14 cellular contexts compared by ENCODE assay signal in genomic region chr6:162538643-162539064, GRCh38.
A peak's percentile ranks its signal among the peaks of the same experiment; 100 is the strongest.
DNase-seq lines count a peak whose midpoint lies in the region; ATAC-seq, FAIRE-seq and TF ChIP-seq lines count a peak whose summit lies in the region.
"Had no signal": no experiment of that assay in that cellular context is flagged by ENCODE, and none has a peak within 500 bp of the region (broad histone marks: within the 10 kb centered on the region; RNA-seq: fewer than 3 reads in every experiment).

No MANE protein-coding gene starts in this region.

- no peak overlapping the region for H3K9ac ChIP-seq in HepG2 (ENCODE audit: insufficient read depth, low read depth, low read length)

- ATAC-seq in HepG2 (no peak), right lobe of liver (no peak)
- ATAC-seq in activated CD8-positive, alpha-beta T cell treated with anti-CD3 and anti-CD28 coated beads, Interleukin-2, amount 10 ng/mL, durations not matched to agents 7 days and 5 days: no peak
- ATAC-seq: activated T-cell treated with anti-CD3 and anti-CD28 coated beads, Interleukin-2, amount 50 U/mL, for 4 hours had no signal

- H3K4me1 Mint-ChIP-seq in activated CD8-positive, alpha-beta T cell treated with anti-CD3 and anti-CD28 coated beads, Interleukin-2, amount 10 ng/mL, durations not matched to agents 7 days and 5 days (ENCODE audit: low read depth): no peaks in the 10 kb centered on the region
- H3K4me1 Mint-ChIP-seq: activated CD4-positive, alpha-beta T cell treated with anti-CD3 and anti-CD28 coated beads, Interleukin-2, amount 10 ng/mL, durations not matched to agents 7 days and 5 days; memory B cell had no signal

- POLR2A ChIA-PET in HepG2 (lab: Yijun Ruan, JAX): no interaction called here
- POLR2A ChIA-PET in activated CD8-positive, alpha-beta T cell treated with anti-CD3 and anti-CD28 coated beads, Interleukin-2, amount 10 ng/mL, durations not matched to agents 7 days and 5 days (lab: Charles Lee): no interaction called here

- CTCF ChIA-PET in HepG2 (lab: Yijun Ruan, JAX; ENCODE audit: low intra/inter-chr PET ratio, low total read pairs): no interaction called here
- CTCF ChIA-PET in activated CD8-positive, alpha-beta T cell treated with anti-CD3 and anti-CD28 coated beads, Interleukin-2, amount 10 ng/mL, durations not matched to agents 7 days and 5 days (lab: Charles Lee): no interaction called here

- no peak overlapping the region for H3K4me3 ChIP-seq in HepG2 (replicated peaks in 1 of 3; ENCODE audit: insufficient read depth in 1 of 3, low read depth in 2 of 3, low read length in 3 of 3)
- H3K4me3 ChIP-seq in right lobe of liver: no peak overlapping the region
- H3K4me3 ChIP-seq in SJCRH30: no peak overlapping the region
- H3K4me3 ChIP-seq in right atrium auricular region: no peak overlapping the region
- H3K4me3 ChIP-seq: pancreas had no signal

- no peak overlapping the region for H3K27ac Mint-ChIP-seq in activated CD8-positive, alpha-beta T cell treated with anti-CD3 and anti-CD28 coated beads, Interleukin-2, amount 10 ng/mL, durations not matched to agents 7 days and 5 days
- H3K27ac Mint-ChIP-seq: activated CD4-positive, alpha-beta T cell treated with anti-CD3 and anti-CD28 coated beads, Interleukin-2, amount 10 ng/mL, durations not matched to agents 7 days and 5 days; memory B cell had no signal

- TF ChIP-seq CTCF in HepG2 (CRISPR knock-in tag; IDR thresholded peaks at IDR 0.05) (no peak), right lobe of liver (IDR thresholded peaks at IDR 0.05) (no peak), right atrium auricular region (IDR thresholded peaks at IDR 0.05) (no peak)

- H3K4me1 ChIP-seq in HepG2 (ENCODE audit: insufficient read depth, low read length): no peaks in the 10 kb centered on the region
- no peaks in the 10 kb centered on the region for H3K4me1 ChIP-seq in right lobe of liver
- peaks cover 3% of the 10 kb centered on the region; the same call in 1 of the 2 replicates for H3K4me1 ChIP-seq in SJCRH30
- peaks cover 0 to 15% of the 10 kb centered on the region in 2 donors for H3K4me1 ChIP-seq in right atrium auricular region
- H3K4me1 ChIP-seq: pancreas had no signal

- no peaks in the 10 kb centered on the region for H3K27me3 Mint-ChIP-seq in activated CD8-positive, alpha-beta T cell treated with anti-CD3 and anti-CD28 coated beads, Interleukin-2, amount 10 ng/mL, durations not matched to agents 7 days and 5 days (ENCODE audit: low read depth)
- H3K27me3 Mint-ChIP-seq: activated CD4-positive, alpha-beta T cell treated with anti-CD3 and anti-CD28 coated beads, Interleukin-2, amount 10 ng/mL, durations not matched to agents 7 days and 5 days; memory B cell had no signal

- no peak for TF ChIP-seq RAD21 in HepG2 (CRISPR knock-in tag; IDR thresholded peaks at IDR 0.05)

- TF ChIP-seq EP300 in HepG2 (IDR thresholded peaks at IDR 0.05; ENCODE audit: low read depth in 2 of 2, low read length in 2 of 2): no peak
- no peak for TF ChIP-seq EP300 in HepG2 (CRISPR knock-in tag; IDR thresholded peaks at IDR 0.05; ENCODE audit: borderline replicate concordance)

- FAIRE-seq in HepG2 (lab: Jason Lieb, UNC) (no peak), GM12891 (lab: Jason Lieb, UNC) (no peak)
- FAIRE-seq: pancreas, RCC 7860 had no signal

- H4K20me1 ChIP-seq in HepG2 (ENCODE audit: insufficient read depth, low read length): no peaks in the 10 kb centered on the region

- TF ChIP-seq POLR2A in HepG2 (IDR thresholded peaks at IDR 0.05; ENCODE audit: insufficient read depth in 1 of 2, low read depth in 2 of 2, low read length in 2 of 2) (no peak), right lobe of liver (IDR thresholded peaks at IDR 0.05) (no peak), GM12891 (IDR thresholded peaks at IDR 0.05; ENCODE audit: low read depth, low read length) (no peak)

- H3K4me2 ChIP-seq in HepG2 (ENCODE audit: low read depth, low read length): no peak overlapping the region

- in situ Hi-C loops in HepG2 (cut with HindIII; ENCODE audit: extremely low pct_ligation_motif_present, low pct_unique_long_range_greater_than_20kb): no loop called here

- no peak overlapping the region for H2AFZ ChIP-seq in HepG2 (ENCODE audit: low read length)

- no peak for DNase-seq in HepG2 (ENCODE audit: low spot score)
- DNase-seq in right lobe of liver: no peak
- peak; percentile 24 to 35 for DNase-seq in SJCRH30
- DNase-seq in right atrium auricular region (ENCODE audit: low spot score): peak; percentile 64
- DNase-seq in activated CD8-positive, alpha-beta T cell treated with anti-CD3 and anti-CD28 coated beads, Interleukin-2, amount 10 ng/mL, durations not matched to agents 7 days and 5 days: no peak
- DNase-seq in DMS79 (lab: John Stamatoyannopoulos, UW): no peak
- no peak for DNase-seq in occipital lobe (lab: John Stamatoyannopoulos, UW)
- DNase-seq in GM12891 (ENCODE audit: insufficient read length, low spot score): no peak
- DNase-seq: activated CD4-positive, alpha-beta T cell treated with anti-CD3 and anti-CD28 coated beads, Interleukin-2, amount 10 ng/mL, durations not matched to agents 7 days and 5 days; activated T-cell treated with anti-CD3 and anti-CD28 coated beads, Interleukin-2, amount 50 U/mL, for 4 hours; NCI-H226; pancreas had no signal

- no peaks in the 10 kb centered on the region for H3K36me3 ChIP-seq in HepG2 (replicated peaks in 1 of 2; ENCODE audit: control insufficient read depth in 1 of 2, insufficient read depth in 2 of 2, low read length in 2 of 2)
- no peaks in the 10 kb centered on the region for H3K36me3 ChIP-seq in right lobe of liver
- H3K36me3 ChIP-seq in SJCRH30: no peaks in the 10 kb centered on the region
- H3K36me3 ChIP-seq in right atrium auricular region: no peaks in the 10 kb centered on the region
- H3K36me3 ChIP-seq: pancreas had no signal

- H3K9me3 Mint-ChIP-seq in activated CD8-positive, alpha-beta T cell treated with anti-CD3 and anti-CD28 coated beads, Interleukin-2, amount 10 ng/mL, durations not matched to agents 7 days and 5 days (ENCODE audit: insufficient read depth): no peaks in the 10 kb centered on the region
- H3K9me3 Mint-ChIP-seq: activated T-cell treated with anti-CD3 and anti-CD28 coated beads, Interleukin-2, amount 50 U/mL, for 4 hours; memory B cell had no signal

- H3K27me3 ChIP-seq in HepG2 (ENCODE audit: control insufficient read depth in 1 of 2, insufficient read depth in 2 of 2, low read length in 2 of 2): no peaks in the 10 kb centered on the region
- H3K27me3 ChIP-seq in right lobe of liver: no peaks in the 10 kb centered on the region
- 0 out of 2 replicates have a peak, but pooled peaks cover under 1% of the 10 kb centered on the region for H3K27me3 ChIP-seq in SJCRH30
- H3K27me3 ChIP-seq in right atrium auricular region: no peaks in the 10 kb centered on the region
- H3K27me3 ChIP-seq: pancreas had no signal

- 27% methylated on average over 8 of the region's 8 CpGs for WGBS in HepG2 (ENCODE audit: low lambda C conversion rate)
- 64% methylated on average over 8 of the region's 8 CpGs for WGBS in right lobe of liver (ENCODE audit: insufficient coverage, low coverage, low lambda C conversion rate, missing lambda C conversion rate)

- H3K4me3 Mint-ChIP-seq in activated CD8-positive, alpha-beta T cell treated with anti-CD3 and anti-CD28 coated beads, Interleukin-2, amount 10 ng/mL, durations not matched to agents 7 days and 5 days: no peak overlapping the region
- H3K4me3 Mint-ChIP-seq: activated CD4-positive, alpha-beta T cell treated with anti-CD3 and anti-CD28 coated beads, Interleukin-2, amount 10 ng/mL, durations not matched to agents 7 days and 5 days; activated T-cell treated with anti-CD3 and anti-CD28 coated beads, Interleukin-2, amount 50 U/mL, for 4 hours; memory B cell had no signal

- no peaks in the 10 kb centered on the region for H3K79me2 ChIP-seq in HepG2 (ENCODE audit: insufficient read depth, low read length)

- BruUV-seq in HepG2 (replicated peaks; lab: Mats Ljungman, UMichigan): no TSS peak

- no peaks in the 10 kb centered on the region for H3K36me3 Mint-ChIP-seq in activated CD8-positive, alpha-beta T cell treated with anti-CD3 and anti-CD28 coated beads, Interleukin-2, amount 10 ng/mL, durations not matched to agents 7 days and 5 days (ENCODE audit: low read depth)
- H3K36me3 Mint-ChIP-seq: memory B cell had no signal

- intact Hi-C loops in HepG2 (cut with micrococcal nuclease; ENCODE audit: unreplicated experiment): no loop called here
- intact Hi-C loops in right lobe of liver (cut with DNase I): no loop called here

- H3K27ac ChIP-seq in HepG2 (ENCODE audit: extremely low read length, insufficient read depth, low read length) (no peak overlapping the region), right lobe of liver (no peak overlapping the region), SJCRH30 (no peak overlapping the region), right atrium auricular region (peak overlapping the region; percentile 43 to 72)
- H3K27ac ChIP-seq: pancreas had no signal

- H3K9me3 ChIP-seq in HepG2 (ENCODE audit: low read length): no peaks in the 10 kb centered on the region
- H3K9me3 ChIP-seq in right lobe of liver: no peaks in the 10 kb centered on the region
- H3K9me3 ChIP-seq in SJCRH30 (replicated peaks): no peaks in the 10 kb centered on the region
- H3K9me3 ChIP-seq in right atrium auricular region: no peaks in the 10 kb centered on the region
- H3K9me3 ChIP-seq: pancreas had no signal

TF ChIP-seq in HepG2, 621 proteins besides CTCF, POLR2A, EP300 and RAD21:
- no peak for TF ChIP-seq ZNF501 (CRISPR knock-in tag; IDR thresholded peaks at IDR 0.05)
- peak; percentile 83 to 88 for TF ChIP-seq MAFK (conservative IDR thresholded peaks at IDR 0.05 in 1 of 2, IDR thresholded peaks at IDR 0.05 in 1 of 2; ENCODE audit: low read length in 2 of 2)
- peak; percentile 74 for TF ChIP-seq MAFF (IDR thresholded peaks at IDR 0.05; ENCODE audit: low read depth, low read length)

TF ChIP-seq in GM12891, 5 proteins besides CTCF, POLR2A, EP300 and RAD21:
- no peak for TF ChIP-seq POLR2AphosphoS5 (IDR thresholded peaks at IDR 0.05; ENCODE audit: low read depth, low read length)
- no peak for TF ChIP-seq POU2F2 (IDR thresholded peaks at IDR 0.05; ENCODE audit: low read depth, low read length)
- no peak for TF ChIP-seq TAF1 (IDR thresholded peaks at IDR 0.05; ENCODE audit: low read depth, low read length)
- TF ChIP-seq PAX5 (IDR thresholded peaks at IDR 0.05; ENCODE audit: insufficient read depth, low read length, severe bottlenecking): no peak
- TF ChIP-seq SPI1 (IDR thresholded peaks at IDR 0.05; ENCODE audit: low read depth, low read length): no peak

Comparison
In these comparisons a context has a peak if more than half of its experiments do, and no peak if none do; other contexts are left out.
1. DNase-seq: peak in SJCRH30 (2 of 2) and right atrium auricular region (single experiment); none in HepG2 (single experiment), right lobe of liver (0 of 3), activated CD8-positive, alpha-beta T cell treated with anti-CD3 and anti-CD28 coated beads, Interleukin-2, amount 10 ng/mL, durations not matched to agents 7 days and 5 days (single experiment), DMS79 (single experiment), occipital lobe (single experiment) and GM12891 (single experiment).
2. H3K27ac ChIP-seq: peak in right atrium auricular region (2 of 2); none in HepG2 (single experiment), right lobe of liver (0 of 3) and SJCRH30 (single experiment).